7 cellular contexts compared by ENCODE assay signal in genomic region chr19:9250630-9251029, GRCh38. TPM values are rescaled to one million over a fixed set of nuclear protein-coding genes. Genes with fewer than 3 reads are reported as not detected.
"Had no signal": no experiment of that assay in that cellular context is flagged by ENCODE, and none has a peak within 500 bp of the region (broad histone marks: within the 10 kb centered on the region; RNA-seq: fewer than 3 reads in every experiment).

OR7E24 (plus strand) TSS chr19:9250930; CDS start chr19:9251044, 114 bp downstream.

- ATAC-seq: HepG2, K562 had no signal

- DNase-seq: IMR-90, KBM-7, KG1 had no signal

- H3K27ac ChIP-seq: HL-60 had no signal

- H3K27me3 Mint-ChIP-seq: IgD-negative memory B cell had no signal

- H3K27ac Mint-ChIP-seq: IgD-negative memory B cell had no signal

- H3K4me3 Mint-ChIP-seq: IgD-negative memory B cell had no signal

- H3K4me1 Mint-ChIP-seq: IgD-negative memory B cell had no signal

- H3K4me3 ChIP-seq: K562 had no signal

RNA-seq across cellular contexts. Expression of gene OR7E24, which starts in this region (rescaled TPM):
- polyA plus RNA-seq: HepG2, IgD-negative memory B cell, IMR-90, K562 had no signal
